Comparison of ENCODE assay signal across 13 cellular contexts in genomic region chr3:170307998-170308398, GRCh38. TPM values are rescaled to one million over a fixed set of nuclear protein-coding genes. Genes with fewer than 3 reads are reported as not detected.
DNase-seq lines count a peak whose midpoint lies in the region; ATAC-seq and TF ChIP-seq lines count a peak whose summit lies in the region.
"Had no signal": no experiment of that assay in that cellular context is flagged by ENCODE, and none has a peak within 500 bp of the region (broad histone marks: within the 10 kb centered on the region; RNA-seq: fewer than 3 reads in every experiment).

No MANE protein-coding gene starts in this region.

- CTCF ChIA-PET in WTC11 (lab: Charles Lee): interaction anchor here (0.6 to 2.7 kb wide), 5 partner anchors 49 to 188 kb away, joined by 3 to 19 read pairs (median 11); partner anchors contain the start of gene SKIL

- H3K4me1 Mint-ChIP-seq in WTC11: peaks cover 21% of the 10 kb centered on the region
- no peaks in the 10 kb centered on the region for H3K4me1 Mint-ChIP-seq in stimulated activated naive CD8-positive, alpha-beta T cell treated with anti-CD3 and anti-CD28 coated beads, Interleukin-15, amount 100 ng/mL, for 72 hours
- no peaks in the 10 kb centered on the region for H3K4me1 Mint-ChIP-seq in activated CD4-positive, alpha-beta T cell treated with anti-CD3 and anti-CD28 coated beads, Interleukin-2, amount 10 ng/mL, durations not matched to agents 24 days and 14 days
- H3K4me1 Mint-ChIP-seq: central memory CD8-positive, alpha-beta T cell had no signal

- no peaks in the 10 kb centered on the region for H3K27me3 Mint-ChIP-seq in WTC11 (ENCODE audit: low read depth)
- H3K27me3 Mint-ChIP-seq in stimulated activated naive CD8-positive, alpha-beta T cell treated with anti-CD3 and anti-CD28 coated beads, Interleukin-15, amount 100 ng/mL, for 72 hours: no peaks in the 10 kb centered on the region
- H3K27me3 Mint-ChIP-seq in activated CD4-positive, alpha-beta T cell treated with anti-CD3 and anti-CD28 coated beads, Interleukin-2, amount 10 ng/mL, durations not matched to agents 24 days and 14 days: no peaks in the 10 kb centered on the region
- H3K27me3 Mint-ChIP-seq: central memory CD8-positive, alpha-beta T cell had no signal

- intact Hi-C loops in activated CD4-positive, alpha-beta T cell treated with anti-CD3 and anti-CD28 coated beads, Interleukin-2, amount 10 ng/mL, durations not matched to agents 24 days and 14 days (cut with micrococcal nuclease): no loop called here

- H3K27ac ChIP-seq in HUES48 (ENCODE audit: low read depth, low read length): peak overlapping the region; percentile 46
- H3K27ac ChIP-seq: prostate gland, thoracic aorta had no signal

- peaks cover 2% of the 10 kb centered on the region for H3K36me3 Mint-ChIP-seq in WTC11
- peaks cover 2% of the 10 kb centered on the region for H3K36me3 Mint-ChIP-seq in activated CD4-positive, alpha-beta T cell treated with anti-CD3 and anti-CD28 coated beads, Interleukin-2, amount 10 ng/mL, durations not matched to agents 24 days and 14 days (ENCODE audit: low read depth)

- H3K4me1 ChIP-seq in HUES48 (ENCODE audit: control insufficient read depth, insufficient read depth, low read length): peaks cover 8% of the 10 kb centered on the region; the same call in 1 of the 2 replicates
- H3K4me1 ChIP-seq: prostate gland had no signal

- no peak overlapping the region for H3K4me3 Mint-ChIP-seq in WTC11
- H3K4me3 Mint-ChIP-seq in stimulated activated naive CD8-positive, alpha-beta T cell treated with anti-CD3 and anti-CD28 coated beads, Interleukin-15, amount 100 ng/mL, for 72 hours: no peak overlapping the region
- H3K4me3 Mint-ChIP-seq in activated CD4-positive, alpha-beta T cell treated with anti-CD3 and anti-CD28 coated beads, Interleukin-2, amount 10 ng/mL, durations not matched to agents 24 days and 14 days: no peak overlapping the region
- H3K4me3 Mint-ChIP-seq: central memory CD8-positive, alpha-beta T cell had no signal

- H3K9ac ChIP-seq in HUES48 (ENCODE audit: low read depth, low read length): no peak overlapping the region

- DNase-seq in DMS 273 treated with DMSO at 0.1 percent for 48 hours (lab: John Stamatoyannopoulos, UW) (peak; percentile 58), WTC11 (ENCODE audit: low spot score) (no peak), iPS-NIHi7 (ENCODE audit: extremely low spot score) (peak; percentile 25), T-helper 9 cell (no peak)
- no peak for DNase-seq in stimulated activated naive CD8-positive, alpha-beta T cell treated with anti-CD3 and anti-CD28 coated beads, Interleukin-15, amount 100 ng/mL, for 72 hours
- no peak for DNase-seq in activated CD4-positive, alpha-beta T cell treated with anti-CD3 and anti-CD28 coated beads, Interleukin-2, amount 10 ng/mL, durations not matched to agents 24 days and 14 days
- DNase-seq: C1 segment of cervical spinal cord, NCI-H187 had no signal

- TF ChIP-seq CTCF in WTC11 (IDR thresholded peaks at IDR 0.05): no peak

- H3K36me3 ChIP-seq in HUES48 (ENCODE audit: control insufficient read depth, insufficient read depth, low read length): peaks cover 10% of the 10 kb centered on the region
- H3K36me3 ChIP-seq: prostate gland, thoracic aorta had no signal

- H3K27ac Mint-ChIP-seq in WTC11: peak overlapping the region; percentile 55; the same call in 1 of the 2 replicates
- no peak overlapping the region for H3K27ac Mint-ChIP-seq in stimulated activated naive CD8-positive, alpha-beta T cell treated with anti-CD3 and anti-CD28 coated beads, Interleukin-15, amount 100 ng/mL, for 72 hours
- H3K27ac Mint-ChIP-seq in activated CD4-positive, alpha-beta T cell treated with anti-CD3 and anti-CD28 coated beads, Interleukin-2, amount 10 ng/mL, durations not matched to agents 24 days and 14 days: no peak overlapping the region

- H3K27me3 ChIP-seq in HUES48 (ENCODE audit: control insufficient read depth, insufficient read depth, low read length): no peaks in the 10 kb centered on the region

- ATAC-seq in WTC11 (no peak), HG02884 (IDR thresholded peaks at IDR 0.05; ENCODE audit: unreplicated experiment) (no peak)
- no peak for ATAC-seq in stimulated activated naive CD8-positive, alpha-beta T cell treated with anti-CD3 and anti-CD28 coated beads, Interleukin-15, amount 100 ng/mL, for 72 hours

- no peak overlapping the region for H3K4me3 ChIP-seq in HUES48 (ENCODE audit: low read depth, low read length)
- H3K4me3 ChIP-seq: prostate gland, thoracic aorta had no signal

- H3K9me3 Mint-ChIP-seq in WTC11: no peaks in the 10 kb centered on the region
- H3K9me3 Mint-ChIP-seq in stimulated activated naive CD8-positive, alpha-beta T cell treated with anti-CD3 and anti-CD28 coated beads, Interleukin-15, amount 100 ng/mL, for 72 hours: no peaks in the 10 kb centered on the region
- H3K9me3 Mint-ChIP-seq in activated CD4-positive, alpha-beta T cell treated with anti-CD3 and anti-CD28 coated beads, Interleukin-2, amount 10 ng/mL, durations not matched to agents 24 days and 14 days: no peaks in the 10 kb centered on the region
- H3K9me3 Mint-ChIP-seq: central memory CD8-positive, alpha-beta T cell had no signal

- POLR2A ChIA-PET in WTC11 (lab: Charles Lee): no interaction called here

- no peaks in the 10 kb centered on the region for H3K9me3 ChIP-seq in HUES48 (ENCODE audit: control insufficient read depth, insufficient read depth, low read length)
- H3K9me3 ChIP-seq: prostate gland, thoracic aorta had no signal

TF ChIP-seq in WTC11, 78 proteins besides CTCF, POLR2A, EP300 and RAD21:
- TF ChIP-seq CREM (CRISPR knock-in tag; IDR thresholded peaks at IDR 0.05): no peak
- TF ChIP-seq SP1 (CRISPR knock-in tag; conservative IDR thresholded peaks at IDR 0.05): no peak

RNA-seq across cellular contexts. Expression of gene SKIL, which starts 49.5 kb away (rescaled TPM):
- 181 to 190 TPM (median 188 TPM) in 3 replicates for total RNA-seq in WTC11 (2021)
- total RNA-seq in activated CD4-positive, alpha-beta T cell treated with anti-CD3 and anti-CD28 coated beads, Interleukin-2, amount 10 ng/mL, durations not matched to agents 24 days and 14 days: 23.3 TPM in 2 replicates

Comparison
In these comparisons a context has a peak if more than half of its experiments do, and no peak if none do; other contexts are left out.
1. DNase-seq: peak in DMS 273 treated with DMSO at 0.1 percent for 48 hours (single experiment) and iPS-NIHi7 (single experiment); none in WTC11 (single experiment), T-helper 9 cell (single experiment), stimulated activated naive CD8-positive, alpha-beta T cell treated with anti-CD3 and anti-CD28 coated beads, Interleukin-15, amount 100 ng/mL, for 72 hours (0 of 2) and activated CD4-positive, alpha-beta T cell treated with anti-CD3 and anti-CD28 coated beads, Interleukin-2, amount 10 ng/mL, durations not matched to agents 24 days and 14 days (single experiment).